Comparison of ENCODE assay signal across 2 cellular contexts in genomic region chr5:111810087-111810486, GRCh38.
TF ChIP-seq lines count a peak whose summit lies in the region.

No MANE protein-coding gene starts in this region.

TF ChIP-seq in liver, 16 proteins besides CTCF, POLR2A, EP300 and RAD21 (continued from another document):
- TF ChIP-seq ATF3 (IDR thresholded peaks at IDR 0.05) = peak; percentile 53
- no peak for TF ChIP-seq MAX (IDR thresholded peaks at IDR 0.05)
- TF ChIP-seq NR2F2 (IDR thresholded peaks at IDR 0.05) = no peak
- peak; percentile 56 to 62 for TF ChIP-seq JUND (IDR thresholded peaks at IDR 0.05)
- peak in 1 of 2 donors; percentile 21 for TF ChIP-seq RXRA (IDR thresholded peaks at IDR 0.05)

TF ChIP-seq in HepG2, 621 proteins besides CTCF, POLR2A, EP300 and RAD21 (continued from another document):
- TF ChIP-seq GATAD1 (CRISPR knock-in tag; IDR thresholded peaks at IDR 0.05) = no peak
- TF ChIP-seq ZNF563 (CRISPR knock-in tag; IDR thresholded peaks at IDR 0.05) = no peak
